Comparison of ENCODE assay signal across 9 cellular contexts in genomic region chr7:75880242-75880641, GRCh38. TPM values are rescaled to one million over a fixed set of nuclear protein-coding genes. Genes with fewer than 3 reads are reported as not detected.
A peak's percentile ranks its signal among the peaks of the same experiment; 100 is the strongest.
DNase-seq lines count a peak whose midpoint lies in the region; ATAC-seq lines count a peak whose summit lies in the region.
"Had no signal": no experiment of that assay in that cellular context is flagged by ENCODE, and none has a peak within 500 bp of the region (broad histone marks: within the 10 kb centered on the region; RNA-seq: fewer than 3 reads in every experiment).

No MANE protein-coding gene starts in this region.

- peak overlapping the region; percentile 87 for H3K4me3 Mint-ChIP-seq in activated naive CD4-positive, alpha-beta T cell treated with anti-CD3 and anti-CD28 coated beads, Interleukin-2, amount 10 ng/mL, durations not matched to agents 7 days and 5 days
- peak overlapping the region; percentile 95 for H3K4me3 Mint-ChIP-seq in activated T-helper 1 cell treated with anti-CD3 and anti-CD28 coated beads, Interleukin-12 subunit alpha, Interleukin-12 subunit beta, Interleukin-2, Interleukin-4 antibody, amounts not matched to agents 30 ng/mL and 10 ng/mL and 1 ng/mL, durations not matched to agents 14 hours and 24 hours and 36 hours
- H3K4me3 Mint-ChIP-seq in immature natural killer cell = peak overlapping the region; percentile 96 to 99 (median 97)

- peaks cover 24% of the 10 kb centered on the region for H3K4me1 Mint-ChIP-seq in activated naive CD4-positive, alpha-beta T cell treated with anti-CD3 and anti-CD28 coated beads, Interleukin-2, amount 10 ng/mL, durations not matched to agents 7 days and 5 days
- H3K4me1 Mint-ChIP-seq in activated T-helper 1 cell treated with anti-CD3 and anti-CD28 coated beads, Interleukin-12 subunit alpha, Interleukin-12 subunit beta, Interleukin-2, Interleukin-4 antibody, amounts not matched to agents 30 ng/mL and 10 ng/mL and 1 ng/mL, durations not matched to agents 14 hours and 24 hours and 36 hours (ENCODE audit: low read depth) = peaks cover 45% of the 10 kb centered on the region
- H3K4me1 Mint-ChIP-seq in immature natural killer cell = peaks cover 22 to 31% of the 10 kb centered on the region in 2 donors

- H3K36me3 Mint-ChIP-seq in activated naive CD4-positive, alpha-beta T cell treated with anti-CD3 and anti-CD28 coated beads, Interleukin-2, amount 10 ng/mL, durations not matched to agents 7 days and 5 days = peaks cover 25% of the 10 kb centered on the region
- H3K36me3 Mint-ChIP-seq in activated T-helper 1 cell treated with anti-CD3 and anti-CD28 coated beads, Interleukin-12 subunit alpha, Interleukin-12 subunit beta, Interleukin-2, Interleukin-4 antibody, amounts not matched to agents 30 ng/mL and 10 ng/mL and 1 ng/mL, durations not matched to agents 14 hours and 24 hours and 36 hours (ENCODE audit: low read depth) = peaks cover 38% of the 10 kb centered on the region
- H3K36me3 Mint-ChIP-seq in immature natural killer cell = peaks cover 0 to 12% (median 3%) of the 10 kb centered on the region in 3 donors

- ATAC-seq in GM21447 (IDR thresholded peaks at IDR 0.05; ENCODE audit: unreplicated experiment) = no peak

- intact Hi-C loops in activated T-helper 1 cell treated with anti-CD3 and anti-CD28 coated beads, Interleukin-12 subunit alpha, Interleukin-12 subunit beta, Interleukin-2, Interleukin-4 antibody, amounts not matched to agents 30 ng/mL and 10 ng/mL and 1 ng/mL, durations not matched to agents 14 hours and 24 hours and 36 hours (cut with micrococcal nuclease) = no loop called here

- H3K9ac ChIP-seq in subcutaneous abdominal adipose tissue (ENCODE audit: low read length in 5 of 5) = peak overlapping the region in 1 of 5 donors; percentile 27

- no peaks in the 10 kb centered on the region for H3K27me3 ChIP-seq in subcutaneous abdominal adipose tissue (ENCODE audit: control insufficient read depth in 5 of 5, insufficient read depth in 4 of 5, low read length in 5 of 5)

- no peak for DNase-seq in activated naive CD4-positive, alpha-beta T cell treated with anti-CD3 and anti-CD28 coated beads, Interleukin-2, amount 10 ng/mL, durations not matched to agents 7 days and 5 days
- no peak for DNase-seq in activated naive CD4-positive, alpha-beta T cell treated with anti-CD3 and anti-CD28 coated beads, Interleukin-2, amount 50 U/mL, for 16 hours
- no peak for DNase-seq in activated T-helper 1 cell treated with anti-CD3 and anti-CD28 coated beads, Interleukin-12 subunit alpha, Interleukin-12 subunit beta, Interleukin-2, Interleukin-4 antibody, amounts not matched to agents 30 ng/mL and 10 ng/mL and 1 ng/mL, durations not matched to agents 14 hours and 24 hours and 36 hours (ENCODE audit: low spot score)
- DNase-seq in immature natural killer cell (no peak), DMS79 (lab: John Stamatoyannopoulos, UW) (no peak)
- no peak for DNase-seq in stimulated activated CD4-positive, alpha-beta T cell treated with anti-CD3 and anti-CD28 coated beads, Interleukin-2, amount 100 ng/mL, for 48 hours

- H3K27ac ChIP-seq in subcutaneous abdominal adipose tissue (ENCODE audit: low read depth, low read length) = peak overlapping the region; percentile 58
- H3K27ac ChIP-seq: HL-60 had no signal

- no peaks in the 10 kb centered on the region for H3K9me3 Mint-ChIP-seq in activated naive CD4-positive, alpha-beta T cell treated with anti-CD3 and anti-CD28 coated beads, Interleukin-2, amount 10 ng/mL, durations not matched to agents 7 days and 5 days
- H3K9me3 Mint-ChIP-seq in activated T-helper 1 cell treated with anti-CD3 and anti-CD28 coated beads, Interleukin-12 subunit alpha, Interleukin-12 subunit beta, Interleukin-2, Interleukin-4 antibody, amounts not matched to agents 30 ng/mL and 10 ng/mL and 1 ng/mL, durations not matched to agents 14 hours and 24 hours and 36 hours = no peaks in the 10 kb centered on the region
- H3K9me3 Mint-ChIP-seq in immature natural killer cell = no peaks in the 10 kb centered on the region

- H3K4me1 ChIP-seq in subcutaneous abdominal adipose tissue (ENCODE audit: control insufficient read depth in 5 of 5, insufficient read depth in 5 of 5, low read length in 5 of 5) = peaks cover 6 to 36% (median 29%) of the 10 kb centered on the region in 5 donors

- peaks cover 0 to 40% (median 34%) of the 10 kb centered on the region in 5 donors for H3K36me3 ChIP-seq in subcutaneous abdominal adipose tissue (ENCODE audit: control insufficient read depth in 5 of 5, insufficient read depth in 5 of 5, low read length in 5 of 5)

- H3K27ac Mint-ChIP-seq in activated naive CD4-positive, alpha-beta T cell treated with anti-CD3 and anti-CD28 coated beads, Interleukin-2, amount 10 ng/mL, durations not matched to agents 7 days and 5 days = peak overlapping the region; percentile 39
- H3K27ac Mint-ChIP-seq in activated T-helper 1 cell treated with anti-CD3 and anti-CD28 coated beads, Interleukin-12 subunit alpha, Interleukin-12 subunit beta, Interleukin-2, Interleukin-4 antibody, amounts not matched to agents 30 ng/mL and 10 ng/mL and 1 ng/mL, durations not matched to agents 14 hours and 24 hours and 36 hours = peak overlapping the region; percentile 96
- H3K27ac Mint-ChIP-seq in immature natural killer cell = peak overlapping the region in 4 of 6 donors; percentile 4 to 95 (median 83)

- no peaks in the 10 kb centered on the region for H3K9me3 ChIP-seq in subcutaneous abdominal adipose tissue (ENCODE audit: control insufficient read depth in 5 of 5, low read length in 5 of 5)

- H3K27me3 Mint-ChIP-seq in activated naive CD4-positive, alpha-beta T cell treated with anti-CD3 and anti-CD28 coated beads, Interleukin-2, amount 10 ng/mL, durations not matched to agents 7 days and 5 days = peaks cover 17% of the 10 kb centered on the region
- no peaks in the 10 kb centered on the region for H3K27me3 Mint-ChIP-seq in activated T-helper 1 cell treated with anti-CD3 and anti-CD28 coated beads, Interleukin-12 subunit alpha, Interleukin-12 subunit beta, Interleukin-2, Interleukin-4 antibody, amounts not matched to agents 30 ng/mL and 10 ng/mL and 1 ng/mL, durations not matched to agents 14 hours and 24 hours and 36 hours (ENCODE audit: insufficient read depth)
- H3K27me3 Mint-ChIP-seq in immature natural killer cell (ENCODE audit: low read depth in 3 of 3) = peaks cover 0 to 4% (median 0%) of the 10 kb centered on the region in 3 donors

- peak overlapping the region in 2 of 5 donors; percentile 19 to 91 for H3K4me3 ChIP-seq in subcutaneous abdominal adipose tissue (ENCODE audit: low read depth in 1 of 5, low read length in 5 of 5)

- CTCF ChIA-PET in activated naive CD4-positive, alpha-beta T cell treated with anti-CD3 and anti-CD28 coated beads, Interleukin-2, amount 10 ng/mL, durations not matched to agents 7 days and 5 days (lab: Charles Lee) = no interaction called here

RNA-seq across cellular contexts. Expression of gene RHBDD2, which starts 1.4 kb away (rescaled TPM):
- 59.9 and 63.9 TPM in 2 replicates for total RNA-seq in activated T-helper 1 cell treated with anti-CD3 and anti-CD28 coated beads, Interleukin-12 subunit alpha, Interleukin-12 subunit beta, Interleukin-2, Interleukin-4 antibody, amounts not matched to agents 30 ng/mL and 10 ng/mL and 1 ng/mL, durations not matched to agents 14 hours and 24 hours and 36 hours
- polyA plus RNA-seq in immature natural killer cell = 100 to 1,000 TPM in 2 of 3 donors, 10 to 100 TPM in 1; 79.5 to 161 (median 104) TPM

RNA-seq across cellular contexts. Expression of gene POR, which starts 34.7 kb away (rescaled TPM):
- total RNA-seq in activated T-helper 1 cell treated with anti-CD3 and anti-CD28 coated beads, Interleukin-12 subunit alpha, Interleukin-12 subunit beta, Interleukin-2, Interleukin-4 antibody, amounts not matched to agents 30 ng/mL and 10 ng/mL and 1 ng/mL, durations not matched to agents 14 hours and 24 hours and 36 hours = 84.4 and 91.2 TPM in 2 replicates
- polyA plus RNA-seq in immature natural killer cell = 10 to 100 TPM; 49.5 to 68.9 (median 64.4) TPM

Comparison
In these comparisons a context has a peak if more than half of its experiments do, and no peak if none do; other contexts are left out.
1. H3K27ac Mint-ChIP-seq: peak in every context shown above with its lines; median percentile 96 in activated T-helper 1 cell treated with anti-CD3 and anti-CD28 coated beads, Interleukin-12 subunit alpha, Interleukin-12 subunit beta, Interleukin-2, Interleukin-4 antibody, amounts not matched to agents 30 ng/mL and 10 ng/mL and 1 ng/mL, durations not matched to agents 14 hours and 24 hours and 36 hours; 83 in immature natural killer cell; 39 in activated naive CD4-positive, alpha-beta T cell treated with anti-CD3 and anti-CD28 coated beads, Interleukin-2, amount 10 ng/mL, durations not matched to agents 7 days and 5 days.